Comparison of ENCODE assay signal across 8 cellular contexts in the genomic region with DNA sequence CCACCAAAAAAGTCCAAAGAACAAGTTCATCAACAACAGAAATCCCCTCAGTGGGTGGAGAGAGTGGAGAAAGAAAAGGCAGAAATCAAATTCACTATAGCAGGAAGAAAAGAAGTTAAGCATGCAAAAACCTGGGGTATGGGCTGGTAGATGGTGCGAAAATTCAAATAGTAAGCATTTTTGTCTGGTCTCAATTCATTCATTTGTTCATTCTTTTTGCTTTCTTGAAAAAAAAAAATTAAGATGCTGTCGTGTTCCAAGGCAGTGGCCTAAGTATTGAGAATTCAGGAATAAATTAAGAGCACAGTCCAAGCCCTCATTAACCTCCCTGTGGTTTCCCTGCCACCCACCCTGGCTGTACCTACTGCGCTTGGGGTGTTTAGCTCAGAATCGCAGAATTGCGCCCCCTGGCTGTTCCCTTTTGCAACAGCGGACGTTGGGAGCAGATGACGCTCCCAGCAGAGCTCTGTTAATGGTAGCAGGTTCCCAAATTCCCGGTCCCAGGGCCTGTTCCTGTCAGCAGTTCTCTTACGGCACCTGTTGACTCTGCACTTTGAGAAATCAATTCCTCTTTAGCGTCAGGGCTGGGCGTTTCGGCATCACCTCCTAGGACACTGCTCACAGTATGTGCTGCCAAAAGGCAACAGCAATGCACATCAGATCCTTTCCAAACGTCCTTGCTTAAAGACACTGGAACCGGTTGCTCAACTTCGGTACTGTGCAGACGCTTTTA. TPM values are rescaled to one million over a fixed set of nuclear protein-coding genes. Genes with fewer than 3 reads are reported as not detected.
DNase-seq lines count a peak whose midpoint lies in the region; ATAC-seq and TF ChIP-seq lines count a peak whose summit lies in the region.

No MANE protein-coding gene starts in this region.

- TF ChIP-seq CTCF in suprapubic skin (IDR thresholded peaks at IDR 0.05) (no peak), gastroesophageal sphincter (IDR thresholded peaks at IDR 0.05) (peak in 1 of 4 experiments; percentile 36)

- H3K27me3 ChIP-seq in suprapubic skin (no peaks in the 10 kb centered on the region), gastroesophageal sphincter (no peaks in the 10 kb centered on the region)

- H3K27ac ChIP-seq in caudate nucleus (ENCODE audit: low read depth, low read length), result no peak overlapping the region
- H3K27ac ChIP-seq in suprapubic skin, result no peak overlapping the region
- H3K27ac ChIP-seq in gastroesophageal sphincter, result no peak overlapping the region

- H3K4me3 ChIP-seq in suprapubic skin (no peak overlapping the region), gastroesophageal sphincter (no peak overlapping the region)

- TF ChIP-seq EP300 in suprapubic skin (IDR thresholded peaks at IDR 0.05) (no peak), gastroesophageal sphincter (IDR thresholded peaks at IDR 0.05) (no peak)

- H3K9me3 ChIP-seq in suprapubic skin, result no peaks in the 10 kb centered on the region
- H3K9me3 ChIP-seq in gastroesophageal sphincter, result no peaks in the 10 kb centered on the region

- no peak for TF ChIP-seq POLR2A in suprapubic skin (IDR thresholded peaks at IDR 0.05)
- TF ChIP-seq POLR2A in gastroesophageal sphincter (IDR thresholded peaks at IDR 0.05), result no peak

- H3K36me3 ChIP-seq in suprapubic skin (no peaks in the 10 kb centered on the region), gastroesophageal sphincter (no peaks in the 10 kb centered on the region)

- peak; percentile 52 for DNase-seq in T-helper 9 cell
- peak; percentile 28 for DNase-seq in central memory CD4-positive, alpha-beta T cell
- DNase-seq in stimulated activated CD4-positive, alpha-beta T cell treated with anti-CD3 and anti-CD28 coated beads, Interleukin-15, amount 100 ng/mL, for 24 hours, result peak; percentile 61
- no peak for DNase-seq in caudate nucleus (lab: John Stamatoyannopoulos, UW)
- DNase-seq in suprapubic skin (ENCODE audit: low spot score in 2 of 2), result no peak

- ATAC-seq in GM21526 (IDR thresholded peaks at IDR 0.05; ENCODE audit: low FRiP score, unreplicated experiment), result peak; percentile 66
- ATAC-seq in HG03520 (IDR thresholded peaks at IDR 0.05; ENCODE audit: unreplicated experiment), result no peak
- ATAC-seq in gastroesophageal sphincter, result no peak

- H3K4me1 ChIP-seq in suprapubic skin, result peaks cover 8% of the 10 kb centered on the region
- peaks cover 4 to 35% (median 12%) of the 10 kb centered on the region in 3 donors for H3K4me1 ChIP-seq in gastroesophageal sphincter

- 84% methylated on average over 17 of the region's 17 CpGs for WGBS in suprapubic skin
- 71 to 74% methylated on average over 10 to 17 of the region's 17 CpGs for WGBS in gastroesophageal sphincter (ENCODE audit: low coverage in 1 of 2), 2 donors

RNA-seq across cellular contexts. Expression of gene SSX2IP, which starts 34.0 kb away (rescaled TPM):
- 10 to 100 TPM in 1 of 4 donors, 1 to 10 TPM in 3; 6.1 to 12.8 (median 9.4) TPM for total RNA-seq in suprapubic skin
- 10 to 100 TPM; 10.8 to 21.9 (median 17.0) TPM for total RNA-seq in gastroesophageal sphincter

Comparison
In these comparisons a context has a peak if more than half of its experiments do, and no peak if none do; other contexts are left out.
1. DNase-seq: peak in T-helper 9 cell (single experiment), central memory CD4-positive, alpha-beta T cell (single experiment) and stimulated activated CD4-positive, alpha-beta T cell treated with anti-CD3 and anti-CD28 coated beads, Interleukin-15, amount 100 ng/mL, for 24 hours (single experiment); none in caudate nucleus (0 of 61) and suprapubic skin (0 of 2).